In the genomic region with DNA sequence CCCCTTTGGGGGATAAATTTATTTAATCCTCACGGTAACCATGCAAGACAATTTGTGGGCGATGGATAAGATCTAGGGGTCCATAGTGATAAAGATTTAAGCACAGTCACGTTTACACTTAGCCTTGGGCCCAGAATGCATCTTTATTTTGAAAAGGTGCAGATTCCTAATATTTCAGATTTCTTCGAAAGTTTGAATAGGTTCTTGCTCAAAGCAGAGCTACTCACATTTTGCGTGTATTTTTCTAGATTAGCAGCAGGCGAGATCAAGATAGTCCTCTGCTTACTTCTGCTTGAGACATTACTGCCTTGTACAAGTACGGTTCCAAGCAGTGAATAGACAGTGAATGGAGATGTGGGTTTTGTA, we compare ENCODE assay signal across 8 cellular contexts. TPM values are rescaled to one million over a fixed set of nuclear protein-coding genes. Genes with fewer than 3 reads are reported as not detected.
A peak's percentile ranks its signal among the peaks of the same experiment; 100 is the strongest.
DNase-seq lines count a peak whose midpoint lies in the region; ATAC-seq, FAIRE-seq and TF ChIP-seq lines count a peak whose summit lies in the region.

No MANE protein-coding gene starts in this region.

- peaks cover 28% of the 10 kb centered on the region for H3K4me1 Mint-ChIP-seq in activated naive CD8-positive, alpha-beta T cell treated with anti-CD3 and anti-CD28 coated beads, Interleukin-2, amount 10 ng/mL, durations not matched to agents 7 days and 5 days

- no TSS peak for BruUV-seq in HepG2 (replicated peaks; lab: Mats Ljungman, UMichigan)

- no peak for TF ChIP-seq POLR2A in HepG2 (IDR thresholded peaks at IDR 0.05; ENCODE audit: insufficient read depth in 1 of 2, low read depth in 2 of 2, low read length in 2 of 2)

- TF ChIP-seq EP300 in HepG2 (IDR thresholded peaks at IDR 0.05; ENCODE audit: low read depth in 2 of 2, low read length in 2 of 2) (no peak), HepG2 (CRISPR knock-in tag; IDR thresholded peaks at IDR 0.05; ENCODE audit: borderline replicate concordance) (no peak)

- CTCF ChIA-PET in HepG2 (lab: Yijun Ruan, JAX; ENCODE audit: low intra/inter-chr PET ratio, low total read pairs) = no interaction called here

- TF ChIP-seq CTCF in right atrium auricular region (IDR thresholded peaks at IDR 0.05) = no peak
- no peak for TF ChIP-seq CTCF in HepG2 (CRISPR knock-in tag; IDR thresholded peaks at IDR 0.05)
- TF ChIP-seq CTCF in upper lobe of right lung (IDR thresholded peaks at IDR 0.05) = no peak

- H3K27ac ChIP-seq in right atrium auricular region (peak overlapping the region; percentile 84 to 89), HepG2 (ENCODE audit: extremely low read length, insufficient read depth, low read length) (peak overlapping the region; percentile 94), upper lobe of right lung (peak overlapping the region; percentile 91)

- H3K27me3 ChIP-seq in right atrium auricular region (no peaks in the 10 kb centered on the region), HepG2 (ENCODE audit: control insufficient read depth in 1 of 2, insufficient read depth in 2 of 2, low read length in 2 of 2) (no peaks in the 10 kb centered on the region; a peak in 1 of 5 replicates), upper lobe of right lung (no peaks in the 10 kb centered on the region)

- peaks cover 0 to 30% of the 10 kb centered on the region in 2 donors for H3K4me1 ChIP-seq in right atrium auricular region
- peaks cover 33% of the 10 kb centered on the region for H3K4me1 ChIP-seq in HepG2 (ENCODE audit: insufficient read depth, low read length)
- H3K4me1 ChIP-seq in upper lobe of right lung = peaks cover 19% of the 10 kb centered on the region

- H3K27me3 Mint-ChIP-seq in activated naive CD8-positive, alpha-beta T cell treated with anti-CD3 and anti-CD28 coated beads, Interleukin-2, amount 10 ng/mL, durations not matched to agents 7 days and 5 days = peaks cover 12% of the 10 kb centered on the region

- no peak for FAIRE-seq in HepG2 (lab: Jason Lieb, UNC)

- H3K9me3 ChIP-seq in right atrium auricular region = no peaks in the 10 kb centered on the region
- H3K9me3 ChIP-seq in HepG2 (ENCODE audit: low read length) = no peaks in the 10 kb centered on the region
- no peaks in the 10 kb centered on the region for H3K9me3 ChIP-seq in upper lobe of right lung

- peak overlapping the region; percentile 81 for H3K4me2 ChIP-seq in HepG2 (ENCODE audit: low read depth, low read length)

- H3K4me3 Mint-ChIP-seq in activated naive CD8-positive, alpha-beta T cell treated with anti-CD3 and anti-CD28 coated beads, Interleukin-2, amount 10 ng/mL, durations not matched to agents 7 days and 5 days = peak overlapping the region; percentile 98

- H4K20me1 ChIP-seq in HepG2 (ENCODE audit: insufficient read depth, low read length) = no peaks in the 10 kb centered on the region

- ATAC-seq in activated naive CD8-positive, alpha-beta T cell treated with anti-CD3 and anti-CD28 coated beads, Interleukin-2, amount 10 ng/mL, durations not matched to agents 7 days and 5 days (ENCODE audit: low read depth) = no peak
- ATAC-seq in HepG2 (no peak), upper lobe of right lung (no peak), GM21786 (IDR thresholded peaks at IDR 0.05; ENCODE audit: unreplicated experiment) (no peak), GM21390 (IDR thresholded peaks at IDR 0.05; ENCODE audit: unreplicated experiment) (no peak)

- no peak for TF ChIP-seq RAD21 in HepG2 (CRISPR knock-in tag; IDR thresholded peaks at IDR 0.05)

- H3K36me3 ChIP-seq in right atrium auricular region (no peaks in the 10 kb centered on the region), HepG2 (replicated peaks in 1 of 2; ENCODE audit: control insufficient read depth in 1 of 2, insufficient read depth in 2 of 2, low read length in 2 of 2) (peaks cover 2 to 10% of the 10 kb centered on the region in 2 experiments; a peak in 4 of 5 replicates), upper lobe of right lung (peaks cover 13% of the 10 kb centered on the region)

- peak overlapping the region; percentile 17 for H2AFZ ChIP-seq in HepG2 (ENCODE audit: low read length)

- under 1% methylated on average over 7 of the region's 7 CpGs for WGBS in HepG2 (ENCODE audit: low lambda C conversion rate)

- in situ Hi-C loops in HepG2 (cut with HindIII; ENCODE audit: extremely low pct_ligation_motif_present, low pct_unique_long_range_greater_than_20kb) = no loop called here

- intact Hi-C loops in cardiac septum (cut with DNase I) = no loop called here
- intact Hi-C loops in HepG2 (cut with micrococcal nuclease; ENCODE audit: unreplicated experiment) = loop anchor here (5.0 kb wide), 1 partner anchor 55 kb away; no protein-coding TSS in a partner anchor
- intact Hi-C loops in upper lobe of right lung (cut with DNase I) = no loop called here

- peak overlapping the region; percentile 92 for H3K9ac ChIP-seq in HepG2 (ENCODE audit: insufficient read depth, low read depth, low read length)

- DNase-seq in right atrium auricular region (ENCODE audit: low spot score) (no peak), cardiac septum (ENCODE audit: low spot score) (no peak), HepG2 (ENCODE audit: low spot score) (no peak), upper lobe of right lung (no peak), SW480 (ENCODE audit: low spot score) (no peak)
- DNase-seq in activated naive CD8-positive, alpha-beta T cell treated with anti-CD3 and anti-CD28 coated beads, Interleukin-2, amount 10 ng/mL, durations not matched to agents 7 days and 5 days = no peak

- POLR2A ChIA-PET in activated naive CD8-positive, alpha-beta T cell treated with anti-CD3 and anti-CD28 coated beads, Interleukin-2, amount 10 ng/mL, durations not matched to agents 7 days and 5 days (lab: Charles Lee) = interaction anchor here (1.1 to 1.6 kb wide), 3 partner anchors 11 to 702 kb away, joined by 3 to 4 read pairs (median 3); a partner anchor contains a TSS
- POLR2A ChIA-PET in HepG2 (lab: Yijun Ruan, JAX) = interaction anchor here (1.2 to 2.4 kb wide), 4 partner anchors 14 to 1265 kb away, joined by 3 to 17 read pairs (median 12); a partner anchor contains a TSS

- H3K9me3 Mint-ChIP-seq in activated naive CD8-positive, alpha-beta T cell treated with anti-CD3 and anti-CD28 coated beads, Interleukin-2, amount 10 ng/mL, durations not matched to agents 7 days and 5 days = peaks cover 2% of the 10 kb centered on the region

- peak overlapping the region; percentile 77 to 93 for H3K4me3 ChIP-seq in right atrium auricular region
- peak overlapping the region; percentile 80 to 96 (median 85) for H3K4me3 ChIP-seq in HepG2 (replicated peaks in 1 of 3; ENCODE audit: insufficient read depth in 1 of 3, low read depth in 2 of 3, low read length in 3 of 3)
- peak overlapping the region; percentile 89 for H3K4me3 ChIP-seq in upper lobe of right lung

- peaks cover 22% of the 10 kb centered on the region for H3K36me3 Mint-ChIP-seq in activated naive CD8-positive, alpha-beta T cell treated with anti-CD3 and anti-CD28 coated beads, Interleukin-2, amount 10 ng/mL, durations not matched to agents 7 days and 5 days

- H3K79me2 ChIP-seq in HepG2 (ENCODE audit: insufficient read depth, low read length) = peaks cover 16% of the 10 kb centered on the region

- peak overlapping the region; percentile 99 for H3K27ac Mint-ChIP-seq in activated naive CD8-positive, alpha-beta T cell treated with anti-CD3 and anti-CD28 coated beads, Interleukin-2, amount 10 ng/mL, durations not matched to agents 7 days and 5 days

RNA-seq across cellular contexts. Expression of a gene that starts 0.6 kb away (rescaled TPM):
- total RNA-seq in right atrium auricular region (10 to 100 TPM; 18.2 to 42.8 TPM), cardiac septum (25.6 TPM), HepG2 (2016; rRNA removed; fragmentation: Illumina TruSeq; extraction: Trizol) (35.8 and 44.3 TPM in 2 replicates), upper lobe of right lung (27.2 TPM)
- total RNA-seq in activated naive CD8-positive, alpha-beta T cell treated with anti-CD3 and anti-CD28 coated beads, Interleukin-2, amount 10 ng/mL, durations not matched to agents 7 days and 5 days = 10 to 100 TPM; 36.5 to 40.0 TPM
- 6.4 and 7.5 TPM in 2 replicates for total RNA-seq in HepG2 (2016; cell fraction: cytosol; rRNA removed; fragmentation: Illumina TruSeq; extraction: Trizol; ENCODE audit: low read depth)
- total RNA-seq in HepG2 (2016; cell fraction: insoluble cytoplasmic fraction; rRNA removed; fragmentation: Illumina TruSeq; extraction: Trizol) = 36.8 and 49.9 TPM in 2 replicates
- total RNA-seq in HepG2 (2016; cell fraction: membrane; rRNA removed; fragmentation: Illumina TruSeq; extraction: Trizol) = 22.1 and 23.2 TPM in 2 replicates
- total RNA-seq in HepG2 (2016; cell fraction: nucleus; rRNA removed; fragmentation: Illumina TruSeq; extraction: Trizol) = 36.7 and 39.0 TPM in 2 replicates
- polyA plus RNA-seq in HepG2 (2011; rRNA removed) = 17.3 and 25.6 TPM in 2 replicates
- 14.6 and 16.8 TPM in 2 replicates for polyA plus RNA-seq in HepG2 (2011; cell fraction: cytosol; rRNA removed)
- polyA plus RNA-seq in HepG2 (2011; cell fraction: nucleus; rRNA removed) = 13.5 and 15.7 TPM in 2 replicates
- polyA plus RNA-seq in HepG2 (2012) = 16.8 and 18.5 TPM in 2 replicates
- polyA plus RNA-seq in HepG2 (2016; cell fraction: cytosol; fragmentation: Illumina TruSeq; extraction: Trizol; ENCODE audit: low read depth) = 8.7 and 10.5 TPM in 2 replicates
- polyA plus RNA-seq in HepG2 (2016; cell fraction: insoluble cytoplasmic fraction; fragmentation: Illumina TruSeq; extraction: Trizol; ENCODE audit: low read depth) = 48.1 and 51.6 TPM in 2 replicates
- polyA plus RNA-seq in HepG2 (2016; cell fraction: membrane; fragmentation: Illumina TruSeq; extraction: Trizol; ENCODE audit: low read depth) = 21.2 and 22.4 TPM in 2 replicates
- polyA plus RNA-seq in HepG2 (2016; cell fraction: nucleus; fragmentation: Illumina TruSeq; extraction: Trizol; ENCODE audit: insufficient read depth, low read depth) = 45.6 and 47.3 TPM in 2 replicates
- 28.6 and 45.4 TPM in 2 replicates for polyA minus RNA-seq in HepG2 (2011; rRNA and poly(A)+ RNA removed; ENCODE audit: low replicate concordance)
- 16.8 and 22.4 TPM in 2 replicates for polyA minus RNA-seq in HepG2 (2011; cell fraction: cytosol; rRNA and poly(A)+ RNA removed)
- polyA minus RNA-seq in HepG2 (2011; cell fraction: nucleus; rRNA and poly(A)+ RNA removed) = 74.5 and 82.7 TPM in 2 replicates

RNA-seq across cellular contexts. Expression of a gene that starts 14.6 kb away (rescaled TPM):
- total RNA-seq in right atrium auricular region = 1 to 10 TPM; 4.2 to 4.9 TPM
- 7.5 TPM for total RNA-seq in cardiac septum
- total RNA-seq in activated naive CD8-positive, alpha-beta T cell treated with anti-CD3 and anti-CD28 coated beads, Interleukin-2, amount 10 ng/mL, durations not matched to agents 7 days and 5 days = 1 to 10 TPM; 1.7 to 2.3 TPM
- 3.4 and 6.2 TPM in 2 replicates for total RNA-seq in HepG2 (2016; rRNA removed; fragmentation: Illumina TruSeq; extraction: Trizol)
- total RNA-seq in HepG2 (2016; cell fraction: cytosol; rRNA removed; fragmentation: Illumina TruSeq; extraction: Trizol; ENCODE audit: low read depth) = 0.44 and 0.81 TPM in 2 replicates
- 3.4 and 6.0 TPM in 2 replicates for total RNA-seq in HepG2 (2016; cell fraction: insoluble cytoplasmic fraction; rRNA removed; fragmentation: Illumina TruSeq; extraction: Trizol)
- total RNA-seq in HepG2 (2016; cell fraction: membrane; rRNA removed; fragmentation: Illumina TruSeq; extraction: Trizol) = 2.0 and 2.2 TPM in 2 replicates
- 9.4 and 12.5 TPM in 2 replicates for total RNA-seq in HepG2 (2016; cell fraction: nucleus; rRNA removed; fragmentation: Illumina TruSeq; extraction: Trizol)
- 2.4 and 3.3 TPM in 2 replicates for polyA plus RNA-seq in HepG2 (2011; rRNA removed)
- polyA plus RNA-seq in HepG2 (2011; cell fraction: cytosol; rRNA removed) = 2.5 and 3.3 TPM in 2 replicates
- polyA plus RNA-seq in HepG2 (2011; cell fraction: nucleus; rRNA removed) = 4.9 and 8.5 TPM in 2 replicates
- polyA plus RNA-seq in HepG2 (2012) = 0.56 and 1.7 TPM in 2 replicates
- 0.26 and 0.44 TPM in 2 replicates for polyA plus RNA-seq in HepG2 (2016; cell fraction: cytosol; fragmentation: Illumina TruSeq; extraction: Trizol; ENCODE audit: low read depth)
- 3.1 and 3.2 TPM in 2 replicates for polyA plus RNA-seq in HepG2 (2016; cell fraction: insoluble cytoplasmic fraction; fragmentation: Illumina TruSeq; extraction: Trizol; ENCODE audit: low read depth)
- polyA plus RNA-seq in HepG2 (2016; cell fraction: membrane; fragmentation: Illumina TruSeq; extraction: Trizol; ENCODE audit: low read depth) = 0.97 and 1.1 TPM in 2 replicates
- polyA plus RNA-seq in HepG2 (2016; cell fraction: nucleus; fragmentation: Illumina TruSeq; extraction: Trizol; ENCODE audit: insufficient read depth, low read depth) = 11.0 and 13.1 TPM in 2 replicates
- polyA minus RNA-seq in HepG2 (2011; rRNA and poly(A)+ RNA removed; ENCODE audit: low replicate concordance) = 4.2 TPM in 1 of 2 replicates, not detected in the other
- 2.5 and 3.3 TPM in 2 replicates for polyA minus RNA-seq in HepG2 (2011; cell fraction: cytosol; rRNA and poly(A)+ RNA removed)
- 7.1 and 11.3 TPM in 2 replicates for polyA minus RNA-seq in HepG2 (2011; cell fraction: nucleus; rRNA and poly(A)+ RNA removed)
- 7.4 TPM for total RNA-seq in upper lobe of right lung
